ENCODE assay signal across 1 cellular context in the genomic region with DNA sequence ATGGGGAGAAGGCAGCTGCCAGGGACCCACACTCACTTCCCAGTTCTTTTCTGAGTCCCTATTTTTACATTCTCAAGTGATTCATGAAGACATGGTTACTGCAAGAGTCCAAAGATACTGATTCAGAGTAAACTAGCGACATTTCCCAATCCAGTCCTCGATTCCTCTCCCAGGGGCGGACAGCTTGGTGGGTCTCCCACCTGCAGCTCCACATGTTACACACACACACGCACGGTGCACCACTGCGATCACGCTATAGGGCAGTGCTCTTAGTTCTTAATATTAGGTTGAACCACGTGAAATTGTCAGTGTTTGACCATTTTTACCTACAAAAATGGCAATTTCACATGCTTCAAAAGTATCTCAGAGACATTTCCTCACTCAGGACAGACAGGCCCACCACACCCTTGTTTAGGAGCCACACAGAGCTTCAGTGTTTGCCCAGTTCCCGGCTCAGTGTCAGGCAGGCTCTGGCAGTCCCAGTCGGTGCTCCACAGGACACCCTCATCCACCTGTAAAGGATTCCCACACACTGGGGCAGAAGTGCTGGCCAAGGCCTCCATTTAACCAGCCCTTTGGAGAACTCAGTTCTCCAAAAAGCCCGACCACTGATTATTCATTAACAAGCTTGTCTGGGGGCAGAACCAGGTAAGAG.
TF ChIP-seq lines count a peak whose summit lies in the region.

No MANE protein-coding gene starts in this region.

TF ChIP-seq in IMR-90, 13 proteins besides CTCF, POLR2A, EP300 and RAD21:
- no peak for TF ChIP-seq CHD1 (IDR thresholded peaks at IDR 0.05; ENCODE audit: low read depth, low read length)
